ENCODE assay signal across 7 cellular contexts in the genomic region with DNA sequence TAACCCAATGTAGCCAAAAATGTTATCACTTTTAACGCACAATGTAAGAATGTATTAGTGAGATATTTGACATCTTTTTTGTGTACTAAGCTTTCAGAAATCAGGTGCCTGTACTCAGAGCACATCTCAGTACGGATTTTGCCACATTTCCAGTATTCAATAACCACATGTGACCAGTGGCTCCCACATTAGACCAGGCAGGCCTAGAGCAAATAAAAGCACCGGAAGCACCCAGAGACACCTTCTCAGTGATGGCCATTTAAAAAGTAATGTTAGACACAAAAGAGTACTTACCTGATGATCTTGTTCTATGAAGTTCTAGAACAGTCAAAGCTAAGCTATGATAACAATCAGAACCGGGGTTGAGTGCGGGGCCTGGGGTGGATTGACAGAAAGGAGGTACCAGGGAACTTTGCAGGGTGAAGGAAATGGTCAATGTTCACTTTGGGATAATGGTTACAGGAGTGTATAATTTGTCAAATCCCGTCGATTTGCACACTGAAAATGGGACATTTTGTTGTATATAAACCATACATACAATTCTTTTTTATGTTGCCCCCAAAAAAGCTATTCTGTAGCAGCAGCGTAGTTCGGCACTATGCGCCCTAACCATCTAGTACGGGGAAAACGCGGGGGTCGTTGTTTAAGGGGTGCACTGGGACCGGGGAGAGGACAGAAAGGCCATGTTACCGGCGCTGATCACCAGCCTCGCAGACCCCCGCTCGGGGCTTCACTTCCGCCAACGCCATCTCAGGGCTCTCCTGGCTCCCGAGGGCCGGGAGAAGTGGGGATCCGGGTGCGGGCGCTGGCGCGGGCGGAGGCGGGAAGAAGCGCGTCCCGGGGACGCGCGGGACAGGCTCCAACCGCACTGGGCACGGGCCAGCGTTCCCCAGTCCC. TPM values are rescaled to one million over a fixed set of nuclear protein-coding genes. Genes with fewer than 3 reads are reported as not detected.
A peak's percentile ranks its signal among the peaks of the same experiment; 100 is the strongest.
DNase-seq lines count a peak whose midpoint lies in the region; ATAC-seq, FAIRE-seq and TF ChIP-seq lines count a peak whose summit lies in the region.

No MANE protein-coding gene starts in this region.

- TF ChIP-seq CTCF in GM12865 (IDR thresholded peaks at IDR 0.05; ENCODE audit: insufficient read depth, low read depth, low read length, missing control alignments) = no peak
- TF ChIP-seq CTCF in OCI-LY3 (IDR thresholded peaks at IDR 0.05; ENCODE audit: low read depth, low read length) = no peak
- no peak for TF ChIP-seq CTCF in H1 (IDR thresholded peaks at IDR 0.05; ENCODE audit: control extremely low read depth in 1 of 3, insufficient read depth in 1 of 3, low read depth in 1 of 3, low read length in 3 of 3)

- H3K18ac ChIP-seq in H1 (ENCODE audit: extremely low read depth, low read length) = peak overlapping the region; percentile 19; the same call in 1 of the 2 replicates

- peak overlapping the region; percentile 22 for H3K27ac ChIP-seq in OCI-LY3 (ENCODE audit: low read length)
- H3K27ac ChIP-seq in H1 (ENCODE audit: low read depth, low read length) = peak overlapping the region; percentile 82; the same call in 1 of the 2 replicates
- H3K27ac ChIP-seq in naive thymus-derived CD4-positive, alpha-beta T cell (ENCODE audit: low read depth, low read length) = peak overlapping the region; percentile 70

- H3K4me3 ChIP-seq in GM12865 (ENCODE audit: low read depth, low read length) (peak overlapping the region; percentile 68), OCI-LY3 (ENCODE audit: low read length) (peak overlapping the region; percentile 86), H1 (ENCODE audit: extremely low read depth in 1 of 4, insufficient read depth in 2 of 4, low read depth in 3 of 4, low read length in 4 of 4) (peak overlapping the region; percentile 67 to 84 (median 72))
- H3K4me3 ChIP-seq in naive thymus-derived CD4-positive, alpha-beta T cell (ENCODE audit: low read length) = peak overlapping the region; percentile 60

- H3K36me3 ChIP-seq in OCI-LY3 (replicated peaks; ENCODE audit: low read depth, low read length) (no peaks in the 10 kb centered on the region), H1 (ENCODE audit: control insufficient read depth in 2 of 4, insufficient read depth in 4 of 4, low read length in 3 of 4) (peaks cover 0 to 10% (median 4%) of the 10 kb centered on the region in 4 experiments; a peak in 3 of 8 replicates)
- H3K36me3 ChIP-seq in naive thymus-derived CD4-positive, alpha-beta T cell (ENCODE audit: control insufficient read depth in 2 of 3, insufficient read depth in 3 of 3, low read length in 3 of 3) = no peaks in the 10 kb centered on the region

- WGBS in H1 (ENCODE audit: extremely low coverage in 1 of 2, insufficient coverage in 1 of 2, insufficient read length in 1 of 2, insufficient replicate concordance in 2 of 2, low coverage in 1 of 2, low lambda C conversion rate in 2 of 2, missing lambda C conversion rate in 1 of 2), 2 experiments = 17% methylated on average over 20 of the region's 40 CpGs; no CpG with 5 or more reads in 1 of the 2 experiments

- no peak overlapping the region for H3K56ac ChIP-seq in H1 (replicated peaks; ENCODE audit: insufficient read length, low read depth, low read length)

- no peak overlapping the region for H3K4ac ChIP-seq in H1 (replicated peaks; ENCODE audit: insufficient read length, low read depth, low read length)

- H2AK5ac ChIP-seq in H1 (ENCODE audit: low read depth, low read length) = no peak overlapping the region

- H3K4me1 Mint-ChIP-seq in naive thymus-derived CD4-positive, alpha-beta T cell = peaks cover 0 to 19% (median 15%) of the 10 kb centered on the region in 7 donors

- H3K79me2 ChIP-seq in OCI-LY3 (ENCODE audit: low read length) = no peaks in the 10 kb centered on the region; the same call in 1 of the 2 replicates
- H3K79me2 ChIP-seq in H1 (ENCODE audit: control insufficient read depth in 1 of 2, insufficient read depth in 2 of 2, low read length in 2 of 2) = peaks cover 0 to 14% of the 10 kb centered on the region in 2 experiments; a peak in 1 of 4 replicates

- DNase-seq in GM12865 (ENCODE audit: low read depth) (peak; percentile 40), H1 (ENCODE audit: low read depth in 1 of 2, low spot score in 2 of 2) (peak in 1 of 2 experiments; percentile 44), cerebellar nuclear complex (lab: John Stamatoyannopoulos, UW) (no peak)
- no peak for DNase-seq in naive thymus-derived CD4-positive, alpha-beta T cell

- CTCF ChIA-PET in H1 (lab: Charles Lee; ENCODE audit: partially characterized antibody) = no interaction called here
- CTCF ChIA-PET in naive thymus-derived CD4-positive, alpha-beta T cell (lab: Charles Lee) = interaction anchor here (0.6 to 1.3 kb wide), 2 partner anchors 15 to 226 kb away, joined by 3 read pairs; no protein-coding TSS in a partner anchor

- H3K4me1 ChIP-seq in OCI-LY3 (ENCODE audit: low read length) (peaks cover 7% of the 10 kb centered on the region; the same call in 1 of the 2 replicates), H1 (replicated peaks in 1 of 4; ENCODE audit: control insufficient read depth in 3 of 4, insufficient read depth in 4 of 4, low read length in 3 of 4) (peaks cover 0 to 2% (median 0%) of the 10 kb centered on the region in 4 experiments; a peak in 2 of 7 replicates)
- no peaks in the 10 kb centered on the region for H3K4me1 ChIP-seq in naive thymus-derived CD4-positive, alpha-beta T cell (ENCODE audit: control insufficient read depth in 2 of 2, insufficient read depth in 2 of 2, low read length in 2 of 2)

- no peak; a peak in 1 of 3 replicates for TF ChIP-seq POLR2A in H1 (IDR thresholded peaks at IDR 0.05; ENCODE audit: control extremely low read depth in 1 of 2, low read depth in 2 of 2, low read length in 2 of 2)

- no peak overlapping the region for H4K91ac ChIP-seq in H1 (replicated peaks; ENCODE audit: insufficient read length, low read length)

- H3K9me3 Mint-ChIP-seq in naive thymus-derived CD4-positive, alpha-beta T cell = no peaks in the 10 kb centered on the region

- peak overlapping the region; percentile 44 for H2AFZ ChIP-seq in OCI-LY3 (ENCODE audit: low read depth, low read length)
- H2AFZ ChIP-seq in H1 (ENCODE audit: low read length) = no peak overlapping the region; the same call in 1 of the 2 replicates

- H4K20me1 ChIP-seq in OCI-LY3 (ENCODE audit: insufficient read depth, low read length) (no peaks in the 10 kb centered on the region), H1 (replicated peaks in 1 of 2; ENCODE audit: control insufficient read depth in 1 of 2, insufficient read depth in 2 of 2, low read length in 2 of 2) (no peaks in the 10 kb centered on the region)

- TF ChIP-seq RAD21 in H1 (IDR thresholded peaks at IDR 0.05 in 1 of 2, conservative IDR thresholded peaks at IDR 0.05 in 1 of 2; ENCODE audit: low read depth in 2 of 2, low read length in 2 of 2) = no peak

- H3K27me3 Mint-ChIP-seq in naive thymus-derived CD4-positive, alpha-beta T cell = no peaks in the 10 kb centered on the region

- H3K36me3 Mint-ChIP-seq in naive thymus-derived CD4-positive, alpha-beta T cell = peaks cover 0 to 2% (median 0%) of the 10 kb centered on the region in 5 donors

- H2BK12ac ChIP-seq in H1 (ENCODE audit: low read depth, low read length) = no peak overlapping the region

- H3K27me3 ChIP-seq in OCI-LY3 (ENCODE audit: low read depth, low read length) (no peaks in the 10 kb centered on the region), H1 (replicated peaks in 1 of 4; ENCODE audit: control insufficient read depth in 3 of 4, extremely low read depth in 1 of 4, insufficient read depth in 3 of 4, low read length in 3 of 4) (no peaks in the 10 kb centered on the region)
- H3K27me3 ChIP-seq in naive thymus-derived CD4-positive, alpha-beta T cell (ENCODE audit: control insufficient read depth in 2 of 2, insufficient read depth in 2 of 2, low read length in 2 of 2) = no peaks in the 10 kb centered on the region

- peaks cover 3% of the 10 kb centered on the region; the same call in 1 of the 2 replicates for H3K23me2 ChIP-seq in H1 (ENCODE audit: low read depth, low read length)

- peak; percentile 31 for ATAC-seq in GM21529 (IDR thresholded peaks at IDR 0.05; ENCODE audit: unreplicated experiment)
- ATAC-seq in naive thymus-derived CD4-positive, alpha-beta T cell = peak; percentile 17
- ATAC-seq in GM21717 (IDR thresholded peaks at IDR 0.05; ENCODE audit: unreplicated experiment) = no peak

- FAIRE-seq in H1 (lab: Jason Lieb, UNC) = no peak

- peak overlapping the region; percentile 76 for H3K9ac ChIP-seq in OCI-LY3 (ENCODE audit: low read length)
- H3K9ac ChIP-seq in H1 (replicated peaks in 1 of 4; ENCODE audit: extremely low read depth in 1 of 4, low read depth in 3 of 4, low read length in 3 of 4) = peak overlapping the region; percentile 40 to 87 (median 75)

- peak overlapping the region; percentile 71 to 90 (median 86) for H3K4me3 Mint-ChIP-seq in naive thymus-derived CD4-positive, alpha-beta T cell

- no peak for TF ChIP-seq EP300 in H1 (IDR thresholded peaks at IDR 0.05; ENCODE audit: borderline replicate concordance in 1 of 2, low read depth in 2 of 2, low read length in 2 of 2)

- no peak overlapping the region for H3K14ac ChIP-seq in H1 (ENCODE audit: insufficient read length)

- H4K5ac ChIP-seq in H1 (ENCODE audit: insufficient read length, low read depth, low read length) = no peak overlapping the region

- intact Hi-C loops in naive thymus-derived CD4-positive, alpha-beta T cell (cut with micrococcal nuclease) = loop anchor here (1.0 to 10.0 kb wide), 6 partner anchors 917 to 1839 kb away; a partner anchor contains a TSS

- peak overlapping the region; percentile 60 to 92 (median 87) for H3K27ac Mint-ChIP-seq in naive thymus-derived CD4-positive, alpha-beta T cell

- no peak overlapping the region for H2BK20ac ChIP-seq in H1 (ENCODE audit: low read length)

- H2BK15ac ChIP-seq in H1 (ENCODE audit: low read length) = no peak overlapping the region

- no peaks in the 10 kb centered on the region for H3K79me1 ChIP-seq in H1 (ENCODE audit: low read depth, low read length)

- POLR2A ChIA-PET in H1 (lab: Charles Lee; ENCODE audit: partially characterized antibody) = interaction anchor here (1.2 to 2.3 kb wide), 4 partner anchors 8 to 74 kb away, joined by 4 to 6 read pairs (median 4); a partner anchor contains a TSS
- POLR2A ChIA-PET in naive thymus-derived CD4-positive, alpha-beta T cell (lab: Charles Lee) = interaction anchor here (1.2 kb wide), 1 partner anchor 8 kb away, joined by 4 read pairs; a partner anchor contains a TSS

- peak overlapping the region; percentile 33 for H2BK120ac ChIP-seq in H1 (replicated peaks; ENCODE audit: low read depth, low read length)

- no peak overlapping the region for H2BK5ac ChIP-seq in H1 (ENCODE audit: low read depth, low read length)

- H4K8ac ChIP-seq in H1 (ENCODE audit: extremely low read depth, insufficient read depth, low read length) = peak overlapping the region; percentile 89; the same call in 1 of the 2 replicates

- no peak overlapping the region for H3K23ac ChIP-seq in H1 (ENCODE audit: insufficient read length)

- H3K4me2 ChIP-seq in OCI-LY3 (ENCODE audit: low read length) = peak overlapping the region; percentile 59
- H3K4me2 ChIP-seq in H1 (ENCODE audit: insufficient read depth in 1 of 2, low read depth in 2 of 2, low read length in 2 of 2) = peak overlapping the region; percentile 52 to 83

- H3K9me3 ChIP-seq in OCI-LY3 (ENCODE audit: insufficient read depth, low read length) (no peaks in the 10 kb centered on the region), H1 (ENCODE audit: insufficient read depth in 2 of 2, low read depth in 1 of 2, low read length in 1 of 2) (no peaks in the 10 kb centered on the region)
- H3K9me3 ChIP-seq in naive thymus-derived CD4-positive, alpha-beta T cell (ENCODE audit: control insufficient read depth in 2 of 3, low read length in 3 of 3) = no peaks in the 10 kb centered on the region

RNA-seq across cellular contexts. Expression of a gene that starts 1.0 kb away (rescaled TPM):
- 32.7 and 34.0 TPM in 2 replicates for total RNA-seq in H1 (2021; fragmentation: NEBNext Ultra II Directional; extraction: Animal tissue kit (Norgen Biotek cat#: 25700))
- polyA plus RNA-seq in H1 (2011; rRNA removed) = 11.4 and 17.1 TPM in 2 replicates
- 16.1 TPM for polyA plus RNA-seq in H1 (2011; cell fraction: cytosol; rRNA removed)
- 11.5 TPM for polyA plus RNA-seq in H1 (2011; cell fraction: nucleus; rRNA removed)
- polyA plus RNA-seq in H1 (2012, experiment 1 of 2) = 20.6 to 31.3 TPM (median 24.7 TPM) in 4 replicates
- polyA plus RNA-seq in H1 (2012, experiment 2 of 2) = 3.2 TPM
- polyA plus RNA-seq in H1 (2013, experiment 1 of 2) = 14.0 TPM
- polyA plus RNA-seq in H1 (2013, experiment 2 of 2) = 12.9 TPM
- polyA minus RNA-seq in H1 (2011; rRNA and poly(A)+ RNA removed) = 34.7 and 44.3 TPM in 2 replicates
- polyA minus RNA-seq in H1 (2011; cell fraction: cytosol; rRNA and poly(A)+ RNA removed) = 21.4 TPM
- polyA minus RNA-seq in H1 (2011; cell fraction: nucleus; rRNA and poly(A)+ RNA removed) = 32.1 TPM
- 1 to 10 TPM; 5.2 to 8.9 (median 6.3) TPM for total RNA-seq in naive thymus-derived CD4-positive, alpha-beta T cell
- 1 to 10 TPM; 2.7 to 4.4 TPM for polyA plus RNA-seq in naive thymus-derived CD4-positive, alpha-beta T cell

RNA-seq across cellular contexts. Expression of a gene that starts 7.9 kb away (rescaled TPM):
- total RNA-seq in H1 (2021; fragmentation: NEBNext Ultra II Directional; extraction: Animal tissue kit (Norgen Biotek cat#: 25700)) = 20.3 and 22.8 TPM in 2 replicates
- 2.7 and 2.9 TPM in 2 replicates for polyA plus RNA-seq in H1 (2011; rRNA removed)
- 5.2 TPM for polyA plus RNA-seq in H1 (2011; cell fraction: cytosol; rRNA removed)
- polyA plus RNA-seq in H1 (2011; cell fraction: nucleus; rRNA removed) = 3.9 TPM
- 9.4 to 13.2 TPM (median 10.0 TPM) in 4 replicates for polyA plus RNA-seq in H1 (2012, experiment 1 of 2)
- 2.3 TPM for polyA plus RNA-seq in H1 (2012, experiment 2 of 2)
- polyA plus RNA-seq in H1 (2013, experiment 1 of 2) = 12.9 TPM
- 12.8 TPM for polyA plus RNA-seq in H1 (2013, experiment 2 of 2)
- 4.1 and 4.9 TPM in 2 replicates for polyA minus RNA-seq in H1 (2011; rRNA and poly(A)+ RNA removed)
- 3.5 TPM for polyA minus RNA-seq in H1 (2011; cell fraction: cytosol; rRNA and poly(A)+ RNA removed)
- polyA minus RNA-seq in H1 (2011; cell fraction: nucleus; rRNA and poly(A)+ RNA removed) = 6.3 TPM
- 10 to 100 TPM; 15.4 to 36.9 (median 15.6) TPM for total RNA-seq in naive thymus-derived CD4-positive, alpha-beta T cell
- 10 to 100 TPM; 13.6 to 13.7 TPM for polyA plus RNA-seq in naive thymus-derived CD4-positive, alpha-beta T cell

Comparison
In these comparisons a context has a peak if more than half of its experiments do, and no peak if none do; other contexts are left out.
1. H3K27ac ChIP-seq: peak in every context shown above with its lines; median percentile 82 in H1; 70 in naive thymus-derived CD4-positive, alpha-beta T cell; 22 in OCI-LY3.